ENCODE assay signal across 33 cellular contexts in the genomic region with DNA sequence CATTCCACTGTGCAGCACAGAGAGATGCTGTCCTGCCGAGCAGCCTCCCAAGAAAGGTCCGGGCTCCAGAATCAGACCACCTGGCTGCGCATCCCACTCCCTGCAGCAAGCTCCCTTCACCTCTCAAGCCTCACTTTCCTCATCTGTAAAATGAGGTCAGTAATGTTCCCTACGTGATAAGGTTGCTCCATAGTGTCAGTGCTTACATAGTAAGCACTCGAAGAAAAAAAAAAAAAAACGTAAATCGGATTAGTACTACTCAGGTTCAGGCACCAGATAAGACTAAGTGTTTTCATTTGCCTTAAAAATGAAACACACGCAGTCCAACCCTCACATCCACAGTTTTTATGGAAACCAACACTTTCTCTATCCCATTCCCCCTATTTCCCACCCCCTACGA.
"Had no signal": no experiment of that assay in that cellular context is flagged by ENCODE, and none has a peak within 500 bp of the region (broad histone marks: within the 10 kb centered on the region; RNA-seq: fewer than 3 reads in every experiment).

No MANE protein-coding gene starts in this region.

- ATAC-seq: activated CD8-positive, alpha-beta T cell treated with anti-CD3 and anti-CD28 coated beads for 36 hours; activated naive CD4-positive, alpha-beta T cell treated with anti-CD3 and anti-CD28 coated beads, Interleukin-2, amount 50 U/mL, for 72 hours; activated T-cell treated with anti-CD3 and anti-CD28 coated beads, Interleukin-2, amount 50 U/mL, for 4 hours; body of pancreas; Right ventricle myocardium inferior had no signal

- H3K27me3 ChIP-seq: adrenal gland, body of pancreas, breast epithelium had no signal

- H3K27ac ChIP-seq: adrenal gland, body of pancreas, breast epithelium, PC-9, RWPE1, VCaP had no signal

- H3K36me3 ChIP-seq: adrenal gland, breast epithelium, MG63 had no signal

- H3K4me3 ChIP-seq: adrenal gland, body of pancreas, breast epithelium, MG63, PC-9 had no signal

- H3K4me2 ChIP-seq: PC-9 had no signal

- DNase-seq: activated CD4-positive, alpha-beta T cell treated with anti-CD3 and anti-CD28 coated beads for 1 hour; activated CD4-positive, alpha-beta T cell treated with anti-CD3 and anti-CD28 coated beads for 48 hours; activated CD4-positive, CD25-positive, alpha-beta regulatory T cell; activated CD8-positive, alpha-beta T cell treated with anti-CD3 and anti-CD28 coated beads for 36 hours; activated gamma-delta T cell treated with Interleukin-2 at 50 U/mL for 16 hours; activated naive CD4-positive, alpha-beta T cell treated with anti-CD3 and anti-CD28 coated beads for 36 hours; activated T-cell treated with anti-CD3 and anti-CD28 coated beads, Interleukin-2, amount 50 U/mL, for 4 hours; adrenal gland; body of pancreas; Karpas-422; MG63; NCI-H1092 treated with DMSO at 0.1 percent for 48 hours; NCI-H1417; NCI-H187 treated with DMSO at 0.1 percent for 48 hours; NCI-H2081; NCI-H2171 treated with DMSO at 0.1 percent for 48 hours; NCI-H2227 treated with DMSO at 0.1 percent for 48 hours; NCI-H446; NCI-H510A treated with DMSO at 0.1 percent for 48 hours; NCI-H526 treated with DMSO at 0.1 percent for 48 hours; NCI-H774; NK-92 treated with Interleukin-12 subunit alpha and Interleukin-12 subunit beta, amount 100 ng/mL, for 24 hours; PC-9; SIG-M5; SW 1271; T-helper 1 cell; T-helper 2 cell; T-helper 9 cell had no signal

- H3K4me1 ChIP-seq: adrenal gland, body of pancreas, breast epithelium had no signal
